ENCODE assay signal across 11 cellular contexts in the genomic region with DNA sequence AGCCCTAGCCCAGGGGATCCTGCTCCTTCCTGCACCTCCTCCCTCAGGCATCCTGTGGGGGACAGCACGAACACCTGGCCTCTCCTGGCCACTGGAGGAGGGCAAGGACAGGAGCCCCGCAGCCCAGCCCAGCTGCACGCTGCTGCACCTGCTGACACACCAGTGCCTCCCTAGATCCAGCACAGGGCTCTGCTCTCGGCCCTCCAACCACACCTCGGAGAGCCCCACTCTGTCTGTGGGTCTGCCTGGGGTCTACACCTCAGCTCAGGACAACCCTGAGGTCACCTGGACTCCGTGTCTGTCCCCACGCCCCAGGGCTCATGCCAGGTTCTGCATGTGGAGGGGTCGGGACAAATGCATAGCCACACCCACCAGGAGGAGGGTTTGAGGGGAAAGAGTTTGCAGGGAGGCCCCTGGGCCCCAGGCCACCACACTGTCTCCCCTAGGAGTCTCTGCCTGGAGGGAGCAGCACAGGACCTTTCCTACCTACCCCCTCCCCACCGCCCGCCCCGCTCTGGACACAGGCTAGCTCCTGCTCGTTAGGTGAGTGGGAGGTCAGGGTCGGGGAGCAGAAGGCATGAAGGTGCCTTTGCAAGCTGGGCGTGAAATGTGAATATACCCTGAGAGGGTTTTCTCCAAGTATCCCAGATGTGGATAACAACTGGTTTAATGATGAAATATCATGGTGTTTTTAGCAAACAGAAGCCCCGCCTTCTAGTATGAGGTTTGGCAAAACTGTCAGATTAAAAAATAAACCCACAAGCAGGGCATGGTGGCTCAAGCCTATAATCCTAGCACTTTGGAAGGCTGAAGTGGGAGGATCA. TPM values are rescaled to one million over a fixed set of nuclear protein-coding genes. Genes with fewer than 3 reads are reported as not detected.
DNase-seq lines count a peak whose midpoint lies in the region; ATAC-seq, FAIRE-seq and TF ChIP-seq lines count a peak whose summit lies in the region.
"Had no signal": no experiment of that assay in that cellular context is flagged by ENCODE, and none has a peak within 500 bp of the region (broad histone marks: within the 10 kb centered on the region; RNA-seq: fewer than 3 reads in every experiment).

No MANE protein-coding gene starts in this region.

- H3K27me3 ChIP-seq in cardiac muscle cell, result no peaks in the 10 kb centered on the region
- H3K27me3 ChIP-seq in uterus, result no peaks in the 10 kb centered on the region
- H3K27me3 ChIP-seq: colonic mucosa had no signal

- no peak for ATAC-seq in HG03175 (IDR thresholded peaks at IDR 0.05; ENCODE audit: unreplicated experiment)

- H3K4me1 ChIP-seq in cardiac muscle cell (ENCODE audit: low read depth) (peaks cover 25% of the 10 kb centered on the region), uterus (no peaks in the 10 kb centered on the region)
- H3K4me1 ChIP-seq: colonic mucosa had no signal

- peak overlapping the region; percentile 73 for H3K27ac ChIP-seq in cardiac muscle cell
- H3K27ac ChIP-seq in uterus, result peak overlapping the region in 1 of 2 donors; percentile 61
- H3K27ac ChIP-seq: colonic mucosa had no signal

- no peak for TF ChIP-seq POLR2A in uterus (IDR thresholded peaks at IDR 0.05)
- no peak for TF ChIP-seq POLR2A in H54 (IDR thresholded peaks at IDR 0.05; ENCODE audit: low read depth, low read length)

- H3K9me3 ChIP-seq in cardiac muscle cell (ENCODE audit: low read depth) (no peaks in the 10 kb centered on the region), uterus (no peaks in the 10 kb centered on the region)
- H3K9me3 ChIP-seq: colonic mucosa had no signal

- DNase-seq in cardiac muscle cell (ENCODE audit: low read depth in 1 of 2, low spot score in 1 of 2) (peak in 1 of 2 donors; percentile 34), cardiac septum (ENCODE audit: low spot score) (no peak), RPMI8226 (peak; percentile 54), islet precursor cell (peak; percentile 58), uterus (peak; percentile 27 to 28), H54 (ENCODE audit: insufficient read length, low spot score) (no peak), SHP77 treated with DMSO at 0.1 percent for 48 hours (lab: John Stamatoyannopoulos, UW) (no peak)
- DNase-seq: activated CD4-positive, alpha-beta T cell treated with anti-CD3 and anti-CD28 coated beads, Interleukin-2, amount 50 U/mL, for 1 hour; DND-41 had no signal

- no peak for TF ChIP-seq CTCF in cardiac muscle cell (IDR thresholded peaks at IDR 0.05; ENCODE audit: low read depth, low read length)
- TF ChIP-seq CTCF in uterus (IDR thresholded peaks at IDR 0.05), result no peak

- H3K36me3 ChIP-seq in cardiac muscle cell (no peaks in the 10 kb centered on the region), uterus (no peaks in the 10 kb centered on the region)
- H3K36me3 ChIP-seq: colonic mucosa had no signal

- intact Hi-C loops in cardiac septum (cut with DNase I), result no loop called here
- intact Hi-C loops in uterus (cut with DNase I; ENCODE audit: low total_unique reads), result loop anchor here (2.0 to 10.0 kb wide), 2 partner anchors 63 to 255 kb away; no protein-coding TSS in a partner anchor

- no peak for FAIRE-seq in H54 (lab: Jason Lieb, UNC)

- H3K4me3 ChIP-seq in cardiac muscle cell, result no peak overlapping the region
- no peak overlapping the region for H3K4me3 ChIP-seq in uterus
- H3K4me3 ChIP-seq: colonic mucosa had no signal

RNA-seq across cellular contexts. Expression of gene PWWP2B, which starts 7.2 kb away (rescaled TPM):
- total RNA-seq in cardiac muscle cell (28.3 and 35.7 TPM in 2 replicates), cardiac septum (14.3 TPM), uterus (10 to 100 TPM in 2 of 4 donors, 1 to 10 TPM in 1, under 1 TPM in 1; 0.29 to 27.6 (median 8.3) TPM)
- polyA plus RNA-seq in cardiac muscle cell, result 11.7 and 11.8 TPM in 2 replicates

RNA-seq across cellular contexts. Expression of gene LRRC27, which starts 57.9 kb away (rescaled TPM):
- total RNA-seq in cardiac muscle cell (12.8 and 19.0 TPM in 2 replicates), cardiac septum (3.8 TPM), uterus (10 to 100 TPM in 3 of 4 donors, under 1 TPM in 1; 0.59 to 32.6 (median 15.3) TPM)
- polyA plus RNA-seq in cardiac muscle cell, result 21.8 and 22.1 TPM in 2 replicates

Comparison
In these comparisons a context has a peak if more than half of its experiments do, and no peak if none do; other contexts are left out.
1. DNase-seq: peak in RPMI8226 (single experiment), islet precursor cell (single experiment) and uterus (2 of 2); none in cardiac septum (single experiment), H54 (single experiment) and SHP77 treated with DMSO at 0.1 percent for 48 hours (single experiment).